In genomic region chr2:76169985-76170384, GRCh38 we compare ENCODE assay signal across 27 cellular contexts.
"Had no signal": no experiment of that assay in that cellular context is flagged by ENCODE, and none has a peak within 500 bp of the region (broad histone marks: within the 10 kb centered on the region; RNA-seq: fewer than 3 reads in every experiment).

No MANE protein-coding gene starts in this region.

- ATAC-seq: naive thymus-derived CD8-positive, alpha-beta T cell; natural killer cell treated with Interleukin-12 subunit alpha and Interleukin-12 subunit beta and Interleukin-15 and Interleukin-18, amount 100 ng/mL, for 72 hours; psoas muscle; right cardiac atrium; right lobe of liver; stimulated activated effector memory CD8-positive, alpha-beta T cell treated with anti-CD3 and anti-CD28 coated beads, Interleukin-12 subunit alpha, Interleukin-12 subunit beta, amount 100 ng/mL, for 72 hours; stimulated activated naive B cell treated with anti-CD40 and anti-IgM and Interleukin-4, amounts not matched to agents 10 μg/mL and 1 μg/mL and 100 μg/mL, for 72 hours had no signal

- H3K4me3 ChIP-seq: neural progenitor cell, ovary, psoas muscle, right lobe of liver, sigmoid colon, stomach, thoracic aorta, thyroid gland, tibial nerve, upper lobe of left lung, vagina had no signal

- H3K27ac ChIP-seq: neural progenitor cell, ovary, parathyroid adenoma, psoas muscle, right lobe of liver, sigmoid colon, stomach, thoracic aorta, thyroid gland, tibial nerve, upper lobe of left lung, vagina had no signal

- DNase-seq: naive thymus-derived CD8-positive, alpha-beta T cell; nephron progenitor cell; occipital lobe; ovary; posterior cingulate gyrus; psoas muscle; right cardiac atrium; right lobe of liver; sigmoid colon; small intestine; stimulated activated CD4-positive, alpha-beta T cell treated with anti-CD3 and anti-CD28 coated beads, Interleukin-15, amount 100 ng/mL, for 24 hours; stimulated activated CD4-positive, alpha-beta T cell treated with anti-CD3 and anti-CD28 coated beads, Interleukin-2, amount 100 ng/mL, for 24 hours; stimulated activated CD4-positive, alpha-beta T cell treated with anti-CD3 and anti-CD28 coated beads, Interleukin-2, amount 100 ng/mL, for 48 hours; stimulated activated CD4-positive, alpha-beta T cell treated with anti-CD3 and anti-CD28 coated beads, Interleukin-4, amount 100 ng/mL, for 24 hours; stimulated activated naive B cell treated with anti-CD40 and anti-IgM and Interleukin-4, amounts not matched to agents 10 μg/mL and 1 μg/mL and 100 μg/mL, for 72 hours; stimulated activated naive CD4-positive, alpha-beta T cell treated with Interleukin-2 at 50 U/mL for 16 hours; stomach; thyroid gland; trophoblast cell; upper lobe of left lung had no signal

- H3K27me3 ChIP-seq: neural progenitor cell, ovary, right lobe of liver, sigmoid colon, stomach, thyroid gland, tibial nerve, upper lobe of left lung, vagina had no signal
